ENCODE assay signal across 19 cellular contexts in the genomic region with DNA sequence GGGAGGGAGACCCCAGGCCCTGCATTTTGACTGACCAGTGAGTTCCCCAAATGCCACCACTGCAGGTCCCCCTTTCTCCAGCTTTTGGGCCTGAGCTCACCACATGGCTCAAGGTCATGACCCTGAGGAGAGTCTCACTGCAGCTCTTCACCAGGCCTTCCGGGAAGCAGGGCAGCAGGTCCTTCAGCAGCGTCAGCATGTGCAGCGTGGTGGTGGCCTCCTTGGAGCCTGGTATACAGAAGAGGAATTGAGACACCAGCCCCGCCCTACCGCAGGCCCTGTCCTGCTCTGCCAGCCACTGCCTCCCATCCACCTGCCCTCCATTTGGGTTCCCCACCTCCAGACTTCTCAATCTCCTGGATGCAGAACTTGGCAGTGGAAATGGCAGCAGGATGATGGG.
"Had no signal": no experiment of that assay in that cellular context is flagged by ENCODE, and none has a peak within 500 bp of the region (broad histone marks: within the 10 kb centered on the region; RNA-seq: fewer than 3 reads in every experiment).

No MANE protein-coding gene starts in this region.

- H3K4me3 ChIP-seq: coronary artery, gastrocnemius medialis, lung, psoas muscle had no signal

- H3K27ac ChIP-seq: coronary artery, epithelial cell of prostate, gastrocnemius medialis, psoas muscle had no signal

- H3K27me3 ChIP-seq: gastrocnemius medialis had no signal

- H3K4me3 Mint-ChIP-seq: activated T-helper 1 cell treated with anti-CD3 and anti-CD28 coated beads, Interleukin-12 subunit alpha, Interleukin-12 subunit beta, Interleukin-2, Interleukin-4 antibody, amounts not matched to agents 30 ng/mL and 10 ng/mL and 1 ng/mL, durations not matched to agents 14 hours and 24 hours and 36 hours had no signal

- H3K4me1 ChIP-seq: psoas muscle had no signal

- DNase-seq: activated CD4-positive, alpha-beta T cell treated with anti-CD3 and anti-CD28 coated beads for 1 hour; activated CD4-positive, alpha-beta T cell treated with anti-CD3 and anti-CD28 coated beads, Interleukin-2, amount 50 U/mL, for 48 hours; activated CD8-positive, alpha-beta memory T cell treated with anti-CD3 and anti-CD28 coated beads, Interleukin-2, amount 50 U/mL, for 48 hours; activated naive CD4-positive, alpha-beta T cell treated with Interleukin-2 at 50 U/mL for 16 hours; caudate nucleus; effector CD8-positive, alpha-beta T cell; gastrocnemius medialis; hippocampal formation; naive thymus-derived CD8-positive, alpha-beta T cell; occipital lobe; stimulated activated CD4-positive, alpha-beta T cell treated with anti-CD3 and anti-CD28 coated beads, Interleukin-4, amount 100 ng/mL, for 1 hour; stimulated activated CD8-positive, alpha-beta memory T cell treated with anti-CD3 and anti-CD28 coated beads, Interleukin-4, amount 100 ng/mL, for 48 hours; stimulated activated naive CD8-positive, alpha-beta T cell treated with anti-CD3 and anti-CD28 coated beads, Interleukin-15, Interleukin-2, amounts not matched to agents 100 U/mL and 50 U/mL, for 24 hours; T-helper 9 cell had no signal

- H3K9me3 Mint-ChIP-seq: activated T-helper 1 cell treated with anti-CD3 and anti-CD28 coated beads, Interleukin-12 subunit alpha, Interleukin-12 subunit beta, Interleukin-2, Interleukin-4 antibody, amounts not matched to agents 30 ng/mL and 10 ng/mL and 1 ng/mL, durations not matched to agents 14 hours and 24 hours and 36 hours; naive thymus-derived CD8-positive, alpha-beta T cell had no signal

- H3K27ac Mint-ChIP-seq: activated T-helper 1 cell treated with anti-CD3 and anti-CD28 coated beads, Interleukin-12 subunit alpha, Interleukin-12 subunit beta, Interleukin-2, Interleukin-4 antibody, amounts not matched to agents 30 ng/mL and 10 ng/mL and 1 ng/mL, durations not matched to agents 14 hours and 24 hours and 36 hours had no signal

- ATAC-seq: gastrocnemius medialis; stimulated activated naive CD8-positive, alpha-beta T cell treated with anti-CD3 and anti-CD28 coated beads, Interleukin-15, Interleukin-2, amounts not matched to agents 100 U/mL and 50 U/mL, for 24 hours had no signal

- H3K27me3 Mint-ChIP-seq: naive thymus-derived CD8-positive, alpha-beta T cell had no signal

- H3K9me3 ChIP-seq: gastrocnemius medialis, psoas muscle had no signal
